10 cellular contexts compared by ENCODE assay signal in the genomic region with DNA sequence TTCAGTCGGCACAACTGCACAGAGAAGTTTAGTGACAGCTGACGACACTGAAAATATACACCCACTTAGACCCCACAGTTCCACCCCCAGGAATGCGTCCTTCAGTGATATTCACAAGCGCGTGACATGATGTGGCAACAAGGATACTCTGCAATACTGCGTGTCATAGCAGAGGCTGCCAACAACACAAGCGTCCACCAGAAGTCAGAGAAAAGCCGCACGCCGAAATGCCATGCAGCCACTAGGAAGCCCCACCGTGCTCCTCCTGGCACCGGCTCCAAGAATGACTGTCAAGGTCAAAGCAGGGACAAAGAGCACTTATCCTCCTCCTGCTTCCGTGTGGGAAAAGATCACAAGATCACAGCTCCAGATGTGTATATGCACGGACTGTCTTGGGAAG. TPM values are rescaled to one million over a fixed set of nuclear protein-coding genes. Genes with fewer than 3 reads are reported as not detected.
A peak's percentile ranks its signal among the peaks of the same experiment; 100 is the strongest.
DNase-seq lines count a peak whose midpoint lies in the region; ATAC-seq and TF ChIP-seq lines count a peak whose summit lies in the region.
"Had no signal": no experiment of that assay in that cellular context is flagged by ENCODE, and none has a peak within 500 bp of the region (broad histone marks: within the 10 kb centered on the region; RNA-seq: fewer than 3 reads in every experiment).

No MANE protein-coding gene starts in this region.

- H3K4me3 Mint-ChIP-seq in activated T-helper 2 cell treated with anti-CD3 and anti-CD28 coated beads, Interferon-gamma antibody, Interleukin-2, Interleukin-4, amounts not matched to agents 10 μg/mL and 5 μg/mL and 100 μg/mL, durations not matched to agents 14 hours and 24 hours and 36 hours (ENCODE audit: low read depth), result peak overlapping the region; percentile 40
- H3K4me3 Mint-ChIP-seq in immature natural killer cell, result peak overlapping the region; percentile 50 to 76 (median 69)

- H3K9me3 Mint-ChIP-seq in activated T-helper 2 cell treated with anti-CD3 and anti-CD28 coated beads, Interferon-gamma antibody, Interleukin-2, Interleukin-4, amounts not matched to agents 10 μg/mL and 5 μg/mL and 100 μg/mL, durations not matched to agents 14 hours and 24 hours and 36 hours, result no peaks in the 10 kb centered on the region
- no peaks in the 10 kb centered on the region for H3K9me3 Mint-ChIP-seq in immature natural killer cell

- DNase-seq in AML-193 (lab: John Stamatoyannopoulos, UW) (peak; percentile 50 to 60), immature natural killer cell (no peak), dermis blood vessel endothelial cell (no peak)
- DNase-seq in activated T-helper 2 cell treated with anti-CD3 and anti-CD28 coated beads, Interferon-gamma antibody, Interleukin-2, Interleukin-4, amounts not matched to agents 10 μg/mL and 5 μg/mL and 100 μg/mL, durations not matched to agents 14 hours and 24 hours and 36 hours (ENCODE audit: low spot score), result no peak
- DNase-seq: WERI-Rb-1 had no signal

- peak overlapping the region; percentile 46 for H3K27ac Mint-ChIP-seq in activated T-helper 2 cell treated with anti-CD3 and anti-CD28 coated beads, Interferon-gamma antibody, Interleukin-2, Interleukin-4, amounts not matched to agents 10 μg/mL and 5 μg/mL and 100 μg/mL, durations not matched to agents 14 hours and 24 hours and 36 hours
- peak overlapping the region; percentile 67 to 92 (median 88) for H3K27ac Mint-ChIP-seq in immature natural killer cell

- peaks cover 47% of the 10 kb centered on the region for H3K4me1 Mint-ChIP-seq in activated T-helper 2 cell treated with anti-CD3 and anti-CD28 coated beads, Interferon-gamma antibody, Interleukin-2, Interleukin-4, amounts not matched to agents 10 μg/mL and 5 μg/mL and 100 μg/mL, durations not matched to agents 14 hours and 24 hours and 36 hours (ENCODE audit: low read depth)
- peaks cover 75 to 88% of the 10 kb centered on the region in 2 donors for H3K4me1 Mint-ChIP-seq in immature natural killer cell

- TF ChIP-seq POLR2A in GM18505 (IDR thresholded peaks at IDR 0.05; ENCODE audit: borderline replicate concordance, extremely low read depth, insufficient read depth, insufficient read length), result peak; percentile 17

- ATAC-seq in GM18505 (IDR thresholded peaks at IDR 0.05; ENCODE audit: unreplicated experiment), result no peak
- no peak for ATAC-seq in esophagus mucosa
- ATAC-seq in HG03175 (IDR thresholded peaks at IDR 0.05; ENCODE audit: unreplicated experiment), result no peak
- no peak for ATAC-seq in GM18867 (IDR thresholded peaks at IDR 0.05; ENCODE audit: unreplicated experiment)
- ATAC-seq: HCT116 had no signal

- H3K36me3 Mint-ChIP-seq in activated T-helper 2 cell treated with anti-CD3 and anti-CD28 coated beads, Interferon-gamma antibody, Interleukin-2, Interleukin-4, amounts not matched to agents 10 μg/mL and 5 μg/mL and 100 μg/mL, durations not matched to agents 14 hours and 24 hours and 36 hours (ENCODE audit: low read depth), result peaks cover 22% of the 10 kb centered on the region
- peaks cover 0 to 8% (median 0%) of the 10 kb centered on the region in 3 donors for H3K36me3 Mint-ChIP-seq in immature natural killer cell

- no peaks in the 10 kb centered on the region for H3K27me3 Mint-ChIP-seq in activated T-helper 2 cell treated with anti-CD3 and anti-CD28 coated beads, Interferon-gamma antibody, Interleukin-2, Interleukin-4, amounts not matched to agents 10 μg/mL and 5 μg/mL and 100 μg/mL, durations not matched to agents 14 hours and 24 hours and 36 hours (ENCODE audit: low read depth)
- peaks cover 0 to 3% (median 2%) of the 10 kb centered on the region in 3 donors for H3K27me3 Mint-ChIP-seq in immature natural killer cell (ENCODE audit: low read depth in 3 of 3)

- intact Hi-C loops in activated T-helper 2 cell treated with anti-CD3 and anti-CD28 coated beads, Interferon-gamma antibody, Interleukin-2, Interleukin-4, amounts not matched to agents 10 μg/mL and 5 μg/mL and 100 μg/mL, durations not matched to agents 14 hours and 24 hours and 36 hours (cut with micrococcal nuclease), result loop anchor here (5.0 kb wide), 1 partner anchor 48 kb away; no protein-coding TSS in a partner anchor

RNA-seq across cellular contexts. Expression of a gene that starts 3.5 kb away (rescaled TPM):
- 147 and 155 TPM in 2 replicates for total RNA-seq in activated T-helper 2 cell treated with anti-CD3 and anti-CD28 coated beads, Interferon-gamma antibody, Interleukin-2, Interleukin-4, amounts not matched to agents 10 μg/mL and 5 μg/mL and 100 μg/mL, durations not matched to agents 14 hours and 24 hours and 36 hours
- polyA plus RNA-seq in immature natural killer cell, result 100 to 1,000 TPM in 1 of 3 donors, 10 to 100 TPM in 2; 29.6 to 116 (median 35.1) TPM
- total RNA-seq in esophagus mucosa (4.7 TPM), dermis blood vessel endothelial cell (0.23 TPM in 1 of 2 replicates, not detected in the other)

RNA-seq across cellular contexts. Expression of a gene that starts 44.5 kb away (rescaled TPM):
- 4.0 and 4.1 TPM in 2 replicates for total RNA-seq in activated T-helper 2 cell treated with anti-CD3 and anti-CD28 coated beads, Interferon-gamma antibody, Interleukin-2, Interleukin-4, amounts not matched to agents 10 μg/mL and 5 μg/mL and 100 μg/mL, durations not matched to agents 14 hours and 24 hours and 36 hours
- polyA plus RNA-seq in immature natural killer cell, result under 1 TPM in 1 of 3 donors, not detected in 2; 0.33 TPM
- total RNA-seq in esophagus mucosa (0.68 TPM), dermis blood vessel endothelial cell (not detected in 2 replicates)

Comparison
In these comparisons a context has a peak if more than half of its experiments do, and no peak if none do; other contexts are left out.
1. DNase-seq: peak in AML-193 (2 of 2); none in activated T-helper 2 cell treated with anti-CD3 and anti-CD28 coated beads, Interferon-gamma antibody, Interleukin-2, Interleukin-4, amounts not matched to agents 10 μg/mL and 5 μg/mL and 100 μg/mL, durations not matched to agents 14 hours and 24 hours and 36 hours (single experiment), immature natural killer cell (0 of 3) and dermis blood vessel endothelial cell (single experiment).
2. RNA of a gene that starts 3.5 kb away (total RNA-seq): 147 to 155 TPM in activated T-helper 2 cell treated with anti-CD3 and anti-CD28 coated beads, Interferon-gamma antibody, Interleukin-2, Interleukin-4, amounts not matched to agents 10 μg/mL and 5 μg/mL and 100 μg/mL, durations not matched to agents 14 hours and 24 hours and 36 hours; 4.7 TPM in esophagus mucosa (single experiment) and 0.23 TPM in dermis blood vessel endothelial cell; every median in the first group is over 10 times any median in the second.